10 cellular contexts compared by ENCODE assay signal in the genomic region with DNA sequence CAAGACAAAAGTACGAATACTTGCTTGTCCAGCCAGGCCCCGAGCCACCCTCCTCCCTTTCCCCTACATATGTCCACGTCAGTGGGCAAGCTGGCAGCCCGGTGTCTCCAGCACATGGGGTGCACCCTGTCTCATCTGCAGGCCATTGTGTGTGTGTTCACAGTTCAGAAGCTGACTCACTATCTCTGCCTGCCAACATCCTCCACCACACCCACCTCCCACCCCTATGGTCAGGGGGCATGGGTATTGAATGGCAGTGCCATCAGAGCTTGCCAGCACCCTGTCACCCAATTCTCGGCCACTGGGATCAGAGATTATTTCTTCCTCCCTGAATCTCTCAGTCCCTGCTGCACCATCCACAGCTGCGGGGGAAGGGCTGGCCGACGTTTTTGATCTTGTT.
DNase-seq lines count a peak whose midpoint lies in the region; ATAC-seq, FAIRE-seq and TF ChIP-seq lines count a peak whose summit lies in the region.
"Had no signal": no experiment of that assay in that cellular context is flagged by ENCODE, and none has a peak within 500 bp of the region (broad histone marks: within the 10 kb centered on the region; RNA-seq: fewer than 3 reads in every experiment).

No MANE protein-coding gene starts in this region.

- no peak overlapping the region for H3K9ac ChIP-seq in astrocyte (ENCODE audit: low read length)

- no peak overlapping the region for H3K27ac Mint-ChIP-seq in astrocyte (ENCODE audit: unreplicated experiment)

- no peaks in the 10 kb centered on the region for H3K27me3 ChIP-seq in heart left ventricle
- no peaks in the 10 kb centered on the region for H3K27me3 ChIP-seq in astrocyte (ENCODE audit: insufficient read depth, low read length)
- no peaks in the 10 kb centered on the region for H3K27me3 ChIP-seq in WERI-Rb-1 (ENCODE audit: insufficient read depth, low read depth, severe bottlenecking)
- H3K27me3 ChIP-seq: vagina had no signal

- 77 to 88% (median 84%) methylated on average over 8 of the region's 8 CpGs for WGBS in heart left ventricle, 4 donors

- H4K20me1 ChIP-seq in astrocyte (ENCODE audit: insufficient read depth, low read length), result peaks cover 6% of the 10 kb centered on the region

- H3K4me1 ChIP-seq in heart left ventricle (peaks cover 0 to 9% (median 0%) of the 10 kb centered on the region in 12 donors), astrocyte (ENCODE audit: insufficient read depth, low read length) (no peaks in the 10 kb centered on the region)
- H3K4me1 ChIP-seq: vagina had no signal

- H3K27ac ChIP-seq in heart left ventricle (no peak overlapping the region), astrocyte (ENCODE audit: low read depth, low read length) (no peak overlapping the region), substantia nigra (ENCODE audit: low read depth, low read length, poor library complexity, severe bottlenecking) (peak overlapping the region; percentile 26), WERI-Rb-1 (no peak overlapping the region)
- H3K27ac ChIP-seq: vagina had no signal

- peaks cover 0 to 9% (median 0%) of the 10 kb centered on the region in 12 donors for H3K9me3 ChIP-seq in heart left ventricle
- no peaks in the 10 kb centered on the region for H3K9me3 ChIP-seq in astrocyte (ENCODE audit: insufficient read depth, low read depth, low read length)
- H3K9me3 ChIP-seq in WERI-Rb-1 (ENCODE audit: severe bottlenecking), result peaks cover 6% of the 10 kb centered on the region
- H3K9me3 ChIP-seq: vagina had no signal

- H3K79me2 ChIP-seq in astrocyte (ENCODE audit: insufficient read depth, low read length), result no peaks in the 10 kb centered on the region

- peaks cover 6% of the 10 kb centered on the region for H3K4me1 Mint-ChIP-seq in astrocyte (ENCODE audit: low read depth, unreplicated experiment)

- H3K4me3 ChIP-seq in heart left ventricle (no peak overlapping the region), astrocyte (ENCODE audit: insufficient read depth, low read depth, low read length) (no peak overlapping the region), WERI-Rb-1 (ENCODE audit: low read depth, low read length) (no peak overlapping the region)
- H3K4me3 ChIP-seq: vagina had no signal

- no peaks in the 10 kb centered on the region for H3K36me3 Mint-ChIP-seq in astrocyte (ENCODE audit: low read depth, unreplicated experiment)

- TF ChIP-seq POLR2A in heart left ventricle (IDR thresholded peaks at IDR 0.05), result no peak

- no peak overlapping the region for H2AFZ ChIP-seq in astrocyte (ENCODE audit: low read depth, low read length)

- intact Hi-C loops in heart left ventricle (cut with DNase I) (no loop called here), Right ventricle myocardium superior (cut with DNase I) (no loop called here), left ventricle myocardium superior (cut with micrococcal nuclease) (no loop called here)

- TF ChIP-seq CTCF in heart left ventricle (IDR thresholded peaks at IDR 0.05), result no peak
- TF ChIP-seq CTCF in astrocyte (IDR thresholded peaks at IDR 0.05; ENCODE audit: insufficient read depth, low read depth, low read length), result no peak
- no peak for TF ChIP-seq CTCF in WERI-Rb-1 (IDR thresholded peaks at IDR 0.05; ENCODE audit: low read depth, low read length)

- no peak for FAIRE-seq in astrocyte (lab: Jason Lieb, UNC)
- FAIRE-seq: GM19239 had no signal

- no peaks in the 10 kb centered on the region for H3K27me3 Mint-ChIP-seq in astrocyte (ENCODE audit: low read depth, unreplicated experiment)

- ATAC-seq in heart left ventricle, result peak; percentile 59 to 76 (median 63)
- ATAC-seq in Right ventricle myocardium superior (ENCODE audit: poor library complexity), result no peak
- ATAC-seq in left ventricle myocardium superior, result peak; percentile 57
- no peak for ATAC-seq in HG03342 (IDR thresholded peaks at IDR 0.05; ENCODE audit: unreplicated experiment)

- DNase-seq in heart left ventricle, result peak in 2 of 5 donors; percentile 33 to 36
- no peak for DNase-seq in Right ventricle myocardium superior
- peak; percentile 56 for DNase-seq in astrocyte (ENCODE audit: low read depth)
- DNase-seq in left ventricle myocardium superior, result no peak
- peak in 31 of 49 donors; percentile 13 to 88 (median 49) for DNase-seq in substantia nigra (lab: John Stamatoyannopoulos, UW)
- no peak for DNase-seq in activated effector memory CD4-positive, alpha-beta T cell treated with anti-CD3 and anti-CD28 coated beads, Interleukin-2, amount 50 U/mL, for 16 hours
- DNase-seq in WERI-Rb-1, result no peak

- no peak overlapping the region for H3K4me3 Mint-ChIP-seq in astrocyte (ENCODE audit: unreplicated experiment)

- no peak overlapping the region for H3K4me2 ChIP-seq in astrocyte (ENCODE audit: low read length)

- H3K36me3 ChIP-seq in heart left ventricle (no peaks in the 10 kb centered on the region), astrocyte (ENCODE audit: insufficient read depth, low read length) (no peaks in the 10 kb centered on the region), WERI-Rb-1 (no peaks in the 10 kb centered on the region)
- H3K36me3 ChIP-seq: vagina had no signal

- H3K9me3 Mint-ChIP-seq in astrocyte (ENCODE audit: unreplicated experiment), result no peaks in the 10 kb centered on the region

Comparison
In these comparisons a context has a peak if more than half of its experiments do, and no peak if none do; other contexts are left out.
1. ATAC-seq: peak in heart left ventricle (4 of 4) and left ventricle myocardium superior (single experiment); none in Right ventricle myocardium superior (single experiment) and HG03342 (single experiment).
2. DNase-seq: peak in astrocyte (single experiment) and substantia nigra (31 of 49); none in Right ventricle myocardium superior (single experiment), left ventricle myocardium superior (single experiment), activated effector memory CD4-positive, alpha-beta T cell treated with anti-CD3 and anti-CD28 coated beads, Interleukin-2, amount 50 U/mL, for 16 hours (single experiment) and WERI-Rb-1 (single experiment).